ENCODE assay signal across 16 cellular contexts in the genomic region with DNA sequence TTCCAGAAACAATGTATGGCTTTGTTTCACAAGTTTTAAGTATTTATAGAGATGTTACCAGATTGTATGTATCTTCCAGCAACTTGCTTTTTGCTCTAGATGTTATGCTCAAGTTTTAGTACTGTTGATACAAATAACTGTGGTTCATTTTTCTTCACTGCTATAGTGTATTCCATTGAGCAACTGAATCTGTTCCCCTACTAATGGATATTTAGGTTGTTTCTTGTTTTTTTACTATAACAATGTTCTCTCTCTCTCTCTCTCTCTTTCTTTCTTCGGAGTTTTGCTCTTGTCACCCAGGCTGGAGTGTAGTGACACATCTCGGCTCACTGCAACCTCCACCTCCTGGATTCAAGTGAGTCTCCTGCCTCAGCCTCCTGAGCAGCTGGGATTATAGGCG. TPM values are rescaled to one million over a fixed set of nuclear protein-coding genes. Genes with fewer than 3 reads are reported as not detected.
"Had no signal": no experiment of that assay in that cellular context is flagged by ENCODE, and none has a peak within 500 bp of the region (broad histone marks: within the 10 kb centered on the region; RNA-seq: fewer than 3 reads in every experiment).

No MANE protein-coding gene starts in this region.

- H3K9me3 ChIP-seq: MG63, SJCRH30 had no signal

- H3K27me3 ChIP-seq: MG63, SJCRH30 had no signal

- H3K27ac ChIP-seq: SJCRH30 had no signal

- H3K4me1 ChIP-seq: SJCRH30 had no signal

- H3K36me3 ChIP-seq: MG63, SJCRH30 had no signal

- ATAC-seq: Panc1, Right ventricle myocardium inferior, SK-N-SH treated with all-trans-retinoic acid at 6 μM for 48 hours had no signal

- DNase-seq: Karpas-422; KG1; NCI-H1092; NCI-H2081 treated with DMSO at 0.1 percent for 48 hours; NCI-H2171; NCI-H446; NK-92 treated with Interleukin-12 subunit alpha and Interleukin-12 subunit beta, amount 100 ng/mL, for 24 hours; SHP77 treated with DMSO at 0.1 percent for 48 hours had no signal

- H3K4me3 ChIP-seq: MG63, SJCRH30 had no signal

RNA-seq across cellular contexts. Expression of gene HCAR2, which starts 16.6 kb away (rescaled TPM):
- total RNA-seq: IMR-90, OCI-LY7, PC-3, SJCRH30 had no signal
- polyA plus RNA-seq: IMR-90 had no signal

RNA-seq across cellular contexts. Expression of gene HCAR3, which starts 30.1 kb away (rescaled TPM):
- total RNA-seq: IMR-90, OCI-LY7, PC-3, SJCRH30 had no signal
- polyA plus RNA-seq: IMR-90 had no signal

RNA-seq across cellular contexts. Expression of gene HCAR1, which starts 44.1 kb away (rescaled TPM):
- total RNA-seq: IMR-90, SJCRH30 had no signal
